Comparison of ENCODE assay signal across 19 cellular contexts in the genomic region with DNA sequence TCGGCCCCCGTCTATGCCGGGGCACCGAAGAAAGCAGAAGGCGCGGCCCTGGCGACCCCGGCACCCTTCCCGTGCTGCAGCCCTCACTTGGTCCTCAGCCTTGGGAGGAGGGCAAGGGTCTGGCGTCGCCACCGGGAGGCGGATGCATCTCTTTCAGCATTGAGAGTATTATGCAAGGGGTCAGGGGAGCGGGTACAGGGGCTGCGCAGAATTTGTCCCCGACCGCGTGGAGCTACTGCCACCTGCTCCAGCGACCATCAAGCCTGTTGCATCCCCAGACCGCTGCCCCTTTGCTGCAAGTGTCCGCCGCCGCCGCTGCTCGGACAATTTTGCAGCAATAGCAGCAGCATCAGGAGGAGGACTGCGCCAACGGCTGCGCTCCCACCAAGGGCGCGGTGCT. TPM values are rescaled to one million over a fixed set of nuclear protein-coding genes. Genes with fewer than 3 reads are reported as not detected.
"Had no signal": no experiment of that assay in that cellular context is flagged by ENCODE, and none has a peak within 500 bp of the region (broad histone marks: within the 10 kb centered on the region; RNA-seq: fewer than 3 reads in every experiment).

No MANE protein-coding gene starts in this region.

RNA-seq across cellular contexts. Expression of a gene that starts 1.1 kb away (rescaled TPM):
- total RNA-seq: activated naive CD4-positive, alpha-beta T cell treated with anti-CD3 and anti-CD28 coated beads for 36 hours; activated naive CD8-positive, alpha-beta T cell treated with anti-CD3 and anti-CD28 coated beads, Interleukin-2, amount 10 ng/mL, durations not matched to agents 7 days and 5 days; activated T-cell treated with anti-CD3 and anti-CD28 coated beads, Interleukin-2, amount 50 U/mL, for 4 hours; activated T-cell treated with anti-CD3 and anti-CD28 coated beads, Interleukin-2, amount 50 U/mL, for 72 hours; activated T-helper 1 cell treated with anti-CD3 and anti-CD28 coated beads, Interleukin-12 subunit alpha, Interleukin-12 subunit beta, Interleukin-2, Interleukin-4 antibody, amounts not matched to agents 30 ng/mL and 10 ng/mL and 1 ng/mL, durations not matched to agents 14 hours and 24 hours and 36 hours; activated T-helper 2 cell treated with anti-CD3 and anti-CD28 coated beads, Interferon-gamma antibody, Interleukin-2, Interleukin-4, amounts not matched to agents 10 μg/mL and 5 μg/mL and 100 μg/mL, durations not matched to agents 14 hours and 24 hours and 36 hours; adrenal gland; aorta; ascending aorta; astrocyte; body of pancreas; bronchial epithelial cell; cardiac septum; cerebellum; chondrocyte had no signal
- polyA plus RNA-seq: adipose tissue, aorta had no signal

RNA-seq across cellular contexts. Expression of a gene that starts 52.6 kb away (rescaled TPM):
- total RNA-seq: activated naive CD4-positive, alpha-beta T cell treated with anti-CD3 and anti-CD28 coated beads for 36 hours; activated naive CD4-positive, alpha-beta T cell treated with anti-CD3 and anti-CD28 coated beads, Interleukin-2, amount 50 U/mL, for 72 hours; activated naive CD8-positive, alpha-beta T cell treated with anti-CD3 and anti-CD28 coated beads for 36 hours; activated naive CD8-positive, alpha-beta T cell treated with anti-CD3 and anti-CD28 coated beads, Interleukin-2, amount 10 ng/mL, durations not matched to agents 7 days and 5 days; activated T-cell treated with anti-CD3 and anti-CD28 coated beads, Interleukin-2, amount 50 U/mL, for 4 hours; activated T-cell treated with anti-CD3 and anti-CD28 coated beads, Interleukin-2, amount 50 U/mL, for 72 hours; activated T-helper 1 cell treated with anti-CD3 and anti-CD28 coated beads, Interleukin-12 subunit alpha, Interleukin-12 subunit beta, Interleukin-2, Interleukin-4 antibody, amounts not matched to agents 30 ng/mL and 10 ng/mL and 1 ng/mL, durations not matched to agents 14 hours and 24 hours and 36 hours; activated T-helper 17 cell treated with anti-CD3 and anti-CD28 coated beads, Interleukin-2, amount 50 U/mL, for 72 hours; activated T-helper 2 cell treated with anti-CD3 and anti-CD28 coated beads, Interferon-gamma antibody, Interleukin-2, Interleukin-4, amounts not matched to agents 10 μg/mL and 5 μg/mL and 100 μg/mL, durations not matched to agents 14 hours and 24 hours and 36 hours; chondrocyte had no signal
